Comparison of ENCODE assay signal across 8 cellular contexts in the genomic region with DNA sequence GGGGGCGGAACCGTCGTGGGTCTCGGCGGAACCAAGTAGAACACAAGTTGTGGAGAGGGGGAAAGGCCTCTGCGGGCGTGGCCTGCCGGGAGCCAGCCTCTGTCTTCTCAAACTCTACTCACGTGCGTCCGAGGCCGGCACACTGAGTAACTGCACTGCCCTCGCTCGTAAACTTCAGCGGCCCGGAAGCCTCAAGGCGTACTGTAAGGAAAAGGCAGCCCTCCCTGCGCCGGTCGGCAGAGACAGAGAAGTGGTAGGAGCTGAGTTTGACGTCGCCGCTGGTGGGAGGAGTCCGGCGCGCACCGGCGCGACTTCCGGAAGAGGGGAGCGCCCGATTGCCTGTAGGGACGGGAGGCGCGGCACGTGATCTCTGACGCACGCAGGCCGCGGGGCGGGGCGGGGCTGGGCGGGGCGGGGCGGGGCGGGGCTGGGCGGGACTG. TPM values are rescaled to one million over a fixed set of nuclear protein-coding genes. Genes with fewer than 3 reads are reported as not detected.
DNase-seq lines count a peak whose midpoint lies in the region; ATAC-seq, FAIRE-seq and TF ChIP-seq lines count a peak whose summit lies in the region.

A gene with protein sequence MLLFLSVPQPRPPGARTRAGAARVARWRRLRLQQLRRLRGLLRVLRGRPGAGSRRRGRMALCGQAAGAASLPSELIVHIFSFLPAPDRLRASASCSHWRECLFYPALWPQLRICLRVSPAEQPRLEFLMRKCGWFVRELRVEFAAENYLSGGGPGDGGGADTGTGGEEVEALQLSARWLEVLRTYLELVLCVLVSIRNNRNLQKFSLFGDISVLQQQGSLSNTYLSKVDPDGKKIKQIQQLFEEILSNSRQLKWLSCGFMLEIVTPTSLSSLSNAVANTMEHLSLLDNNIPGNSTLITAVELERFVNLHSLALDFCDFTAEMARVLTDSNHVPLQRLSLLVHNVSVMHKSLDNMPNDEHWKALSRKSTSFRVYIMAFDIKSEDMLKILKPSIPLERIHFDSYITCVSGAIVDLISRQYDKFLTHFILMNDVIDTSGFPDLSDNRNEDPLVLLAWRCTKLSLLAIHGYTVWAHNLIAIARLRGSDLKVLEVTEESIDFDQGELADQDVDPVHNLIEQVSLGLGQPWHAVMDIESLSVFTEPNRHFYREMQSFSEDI (minus strand): TSS at position 255 of the 440 bp plus-strand sequence. CDS start 271 bp downstream, outside the sequence.

- peak; percentile 88 for ATAC-seq in GM18907 (IDR thresholded peaks at IDR 0.05; ENCODE audit: unreplicated experiment)
- ATAC-seq in HG03159 (IDR thresholded peaks at IDR 0.05; ENCODE audit: unreplicated experiment), result peak; percentile 87

- H3K4me3 ChIP-seq in A673 (ENCODE audit: low read depth, low read length, poor library complexity, severe bottlenecking) (peak within 1 kb of the TSS; percentile 89), WI38 (ENCODE audit: low read depth, low read length) (peak within 1 kb of the TSS; percentile 90), mammary epithelial cell (replicated peaks in 1 of 3; ENCODE audit: insufficient read depth in 1 of 3, low read depth in 2 of 3, low read length in 3 of 3) (peak within 1 kb of the TSS; percentile 95 to 98 (median 96)), small intestine (ENCODE audit: low read depth in 1 of 2, low read length in 2 of 2) (peak within 1 kb of the TSS; percentile 81 to 94)

- H3K27me3 ChIP-seq in A673 (replicated peaks; ENCODE audit: insufficient read depth, low read depth, low read length, poor library complexity) (no peaks in the 10 kb centered on the region), mammary epithelial cell (ENCODE audit: insufficient read depth, low read length) (no peaks in the 10 kb centered on the region), small intestine (ENCODE audit: control insufficient read depth in 2 of 2, insufficient read depth in 2 of 2, low read length in 2 of 2) (no peaks in the 10 kb centered on the region)

- peak within 1 kb of the TSS; percentile 97 for H3K4me2 ChIP-seq in mammary epithelial cell (ENCODE audit: insufficient read depth, low read depth, low read length)

- H3K4me1 ChIP-seq in A673 (ENCODE audit: insufficient read depth, low read length, poor library complexity, severe bottlenecking), result peaks cover 17% of the 10 kb centered on the region
- H3K4me1 ChIP-seq in mammary epithelial cell (ENCODE audit: insufficient read depth, low read length), result peaks cover 17% of the 10 kb centered on the region
- H3K4me1 ChIP-seq in small intestine (ENCODE audit: control insufficient read depth in 2 of 2, insufficient read depth in 1 of 2, low read depth in 1 of 2, low read length in 1 of 2), result peaks cover 0 to 16% of the 10 kb centered on the region in 2 donors

- 0% methylated on average over 8 of the region's 47 CpGs for WGBS in mammary epithelial cell (ENCODE audit: low coverage, missing lambda C conversion rate)
- WGBS in small intestine, 3 donors, result 0% methylated on average over 35 to 47 of the region's 47 CpGs

- no peaks in the 10 kb centered on the region for H3K9me3 ChIP-seq in A673 (ENCODE audit: low read depth, low read length, poor library complexity, severe bottlenecking)
- no peaks in the 10 kb centered on the region for H3K9me3 ChIP-seq in mammary epithelial cell (replicated peaks; ENCODE audit: insufficient read depth, low read length)
- no peaks in the 10 kb centered on the region for H3K9me3 ChIP-seq in small intestine (ENCODE audit: control insufficient read depth, low read depth)

- H3K27ac ChIP-seq in A673 (ENCODE audit: low read depth, low read length, poor library complexity, severe bottlenecking) (peak within 1 kb of the TSS; percentile 100), mammary epithelial cell (ENCODE audit: insufficient read depth, low read depth, low read length) (peak within 1 kb of the TSS; percentile 99), small intestine (ENCODE audit: low read depth in 1 of 2, low read length in 1 of 2) (peak within 1 kb of the TSS; percentile 98 to 99)

- CTCF ChIA-PET in A673 (lab: Charles Lee) (interaction anchor here (0.6 kb wide), 1 partner anchor 91 kb away, joined by 3 read pairs; no protein-coding TSS in a partner anchor), mammary epithelial cell (lab: Charles Lee; ENCODE audit: low non-redundant PET) (no interaction called here)

- BruUV-seq in A673 (replicated peaks; lab: Mats Ljungman, UMichigan) (no TSS peak), mammary epithelial cell (replicated peaks; lab: Mats Ljungman, UMichigan) (no TSS peak)

- H2AFZ ChIP-seq in mammary epithelial cell (ENCODE audit: low read depth, low read length), result peak within 1 kb of the TSS; percentile 99

- peak within 1 kb of the TSS; percentile 100 for H3K9ac ChIP-seq in mammary epithelial cell (ENCODE audit: insufficient read depth, low read length)

- peaks cover 42% of the 10 kb centered on the region for H3K79me2 ChIP-seq in mammary epithelial cell (ENCODE audit: insufficient read depth, low read length)

- no peaks in the 10 kb centered on the region for H4K20me1 ChIP-seq in mammary epithelial cell (ENCODE audit: insufficient read depth, low read length)

- no peaks in the 10 kb centered on the region for H3K36me3 ChIP-seq in A673 (ENCODE audit: insufficient read depth, low read length, poor library complexity, severe bottlenecking)
- H3K36me3 ChIP-seq in mammary epithelial cell (ENCODE audit: insufficient read depth, low read length), result no peaks in the 10 kb centered on the region
- no peaks in the 10 kb centered on the region for H3K36me3 ChIP-seq in small intestine (ENCODE audit: control insufficient read depth in 2 of 2, insufficient read depth in 2 of 2, low read length in 2 of 2)

- in situ Hi-C loops in mammary epithelial cell (cut with MboI; ENCODE audit: low sequenced_read_pairs in 2 of 2), result no loop called here

- dilution Hi-C loops in mammary epithelial cell (cut with HindIII; ENCODE audit: low sequenced_read_pairs), result no loop called here

- DNase-seq in A673 (ENCODE audit: low spot score), result peak; percentile 96
- DNase-seq in NCI-H2227 (lab: John Stamatoyannopoulos, UW; ENCODE audit: unreplicated experiment), result peak; percentile 94
- DNase-seq in mammary epithelial cell, result peak; percentile 95
- peak; percentile 94 for DNase-seq in iPS-NIHi11 (ENCODE audit: low spot score)
- peak; percentile 94 for DNase-seq in small intestine

- no peak for FAIRE-seq in small intestine (lab: Jason Lieb, UNC)

- POLR2A ChIA-PET in A673 (lab: Charles Lee; ENCODE audit: low non-redundant PET), result interaction anchor here (0.6 kb wide), 1 partner anchor 13 kb away, joined by 5 read pairs; no protein-coding TSS in a partner anchor

- TF ChIP-seq CTCF in A673 (conservative IDR thresholded peaks at IDR 0.05; ENCODE audit: low read depth, low read length) (no peak), WI38 (IDR thresholded peaks at IDR 0.05; ENCODE audit: low read depth, low read length) (no peak), mammary epithelial cell (conservative IDR thresholded peaks at IDR 0.05 in 1 of 2, IDR thresholded peaks at IDR 0.05 in 1 of 2; ENCODE audit: extremely low read depth in 1 of 2, insufficient read depth in 1 of 2, low read depth in 1 of 2, low read length in 2 of 2) (no peak)

- intact Hi-C loops in A673 (cut with micrococcal nuclease; ENCODE audit: unreplicated experiment) (no loop called here), mammary epithelial cell (cut with micrococcal nuclease) (loop anchor here (2.0 kb wide), 2 partner anchors 257 to 329 kb away; a partner anchor contains a TSS)

RNA-seq across cellular contexts. Expression of the gene that starts here (rescaled TPM):
- total RNA-seq in A673 (2021) (8.6 and 9.5 TPM in 2 replicates), mammary epithelial cell (10 to 100 TPM in 1 of 2 donors, 1 to 10 TPM in 1; 6.0 to 13.2 TPM)
- polyA plus RNA-seq in mammary epithelial cell (6.3 TPM), small intestine (1 to 10 TPM; 3.8 to 5.0 (median 4.2) TPM)
- polyA minus RNA-seq in mammary epithelial cell, result 3.9 TPM

Comparison
In these comparisons a context has a peak if more than half of its experiments do, and no peak if none do; other contexts are left out.
1. Peak in every context shown above with its lines: DNase-seq, ATAC-seq, H3K4me3 ChIP-seq and H3K27ac ChIP-seq.